ENCODE assay signal across 8 cellular contexts in the genomic region with DNA sequence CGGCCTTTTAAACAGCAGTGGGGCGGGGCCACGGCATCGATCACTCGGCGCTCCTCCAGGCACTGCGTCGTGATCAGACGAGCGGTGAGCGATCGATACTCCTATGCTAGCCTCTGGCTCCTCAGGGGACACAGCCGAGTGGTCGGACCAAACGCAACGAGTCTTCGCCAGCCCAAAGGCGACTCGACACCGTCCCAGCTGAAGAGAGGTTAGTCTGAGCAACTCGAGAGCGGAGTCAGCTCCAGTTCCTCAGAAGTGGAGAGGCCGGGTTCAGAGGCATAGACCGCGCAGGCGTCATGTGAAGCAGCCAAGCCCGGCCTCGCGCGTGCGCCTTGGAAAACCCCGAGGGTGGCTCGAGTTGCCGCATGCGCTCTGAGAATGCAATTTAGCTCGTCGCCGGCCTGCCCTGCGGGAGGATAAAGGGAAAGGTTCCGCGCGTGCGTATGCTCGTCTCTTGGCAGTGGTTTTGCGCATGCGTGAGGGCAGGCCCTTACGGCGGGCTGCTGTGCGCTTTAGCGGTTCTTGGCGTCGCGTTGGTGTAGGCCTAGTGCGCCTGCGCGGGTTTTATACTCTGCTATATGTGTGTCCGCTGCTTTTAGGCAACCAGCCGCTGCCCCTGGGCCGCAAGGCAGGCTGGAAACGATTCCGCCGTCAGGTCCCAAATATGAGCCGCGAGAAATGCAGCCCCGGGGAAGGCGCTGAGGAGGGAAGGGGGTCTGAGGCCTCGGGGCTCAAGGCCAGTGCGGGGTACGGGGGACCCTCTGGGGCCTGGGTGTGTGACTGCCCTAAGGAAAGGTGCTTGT. TPM values are rescaled to one million over a fixed set of nuclear protein-coding genes. Genes with fewer than 3 reads are reported as not detected.
DNase-seq lines count a peak whose midpoint lies in the region; FAIRE-seq and TF ChIP-seq lines count a peak whose summit lies in the region.

A gene (plus strand): TSS at position 98 of the 803 bp plus-strand sequence. CDS start 6,598 bp downstream, outside the sequence.

- H3K4me1 Mint-ChIP-seq in nephron = peaks cover 13% of the 10 kb centered on the region
- H3K4me1 Mint-ChIP-seq in stimulated activated naive CD8-positive, alpha-beta T cell treated with anti-CD3 and anti-CD28 coated beads, Interleukin-15, Interleukin-2, amounts not matched to agents 100 ng/mL and 50 ng/mL, for 24 hours (ENCODE audit: low read depth) = peaks cover 69% of the 10 kb centered on the region

- peak within 1 kb of the TSS; percentile 97 to 100 (median 98) for H3K27ac Mint-ChIP-seq in nephron
- peak within 1 kb of the TSS; percentile 100 for H3K27ac Mint-ChIP-seq in stimulated activated naive CD8-positive, alpha-beta T cell treated with anti-CD3 and anti-CD28 coated beads, Interleukin-15, Interleukin-2, amounts not matched to agents 100 ng/mL and 50 ng/mL, for 24 hours

- H3K27me3 Mint-ChIP-seq in nephron (ENCODE audit: low read depth) = no peaks in the 10 kb centered on the region
- H3K27me3 Mint-ChIP-seq in stimulated activated naive CD8-positive, alpha-beta T cell treated with anti-CD3 and anti-CD28 coated beads, Interleukin-15, Interleukin-2, amounts not matched to agents 100 ng/mL and 50 ng/mL, for 24 hours = no peaks in the 10 kb centered on the region

- H3F3A ChIP-seq in Loucy (ENCODE audit: low read depth) = no peaks in the 10 kb centered on the region

- H3K36me3 ChIP-seq in Loucy (ENCODE audit: insufficient read depth, low read length) = no peaks in the 10 kb centered on the region

- peaks cover 33% of the 10 kb centered on the region for H3K4me1 ChIP-seq in Loucy (ENCODE audit: insufficient read depth, low read length, poor library complexity, severe bottlenecking)

- no peaks in the 10 kb centered on the region for H4K20me1 ChIP-seq in Loucy (ENCODE audit: insufficient read depth, low read length, poor library complexity, severe bottlenecking)

- peak; percentile 99 for DNase-seq in EL
- peak; percentile 97 for DNase-seq in H54 (ENCODE audit: insufficient read length, low spot score)
- DNase-seq in activated effector memory CD4-positive, alpha-beta T cell treated with Interleukin-2 at 50 U/mL for 16 hours = peak; percentile 99
- peak; percentile 100 for DNase-seq in fibroblast of the aortic adventitia (ENCODE audit: low read depth)

- H3K9ac ChIP-seq in Loucy (ENCODE audit: low read depth, low read length, poor library complexity, severe bottlenecking) = peak within 1 kb of the TSS; percentile 98

- peak within 1 kb of the TSS; percentile 92 to 97 (median 94) for H3K4me3 Mint-ChIP-seq in nephron
- H3K4me3 Mint-ChIP-seq in stimulated activated naive CD8-positive, alpha-beta T cell treated with anti-CD3 and anti-CD28 coated beads, Interleukin-15, Interleukin-2, amounts not matched to agents 100 ng/mL and 50 ng/mL, for 24 hours = peak within 1 kb of the TSS; percentile 98

- H3K9me2 ChIP-seq in Loucy (replicated peaks; ENCODE audit: low read depth, low read length) = no peaks in the 10 kb centered on the region

- TF ChIP-seq POLR2A in H54 (IDR thresholded peaks at IDR 0.05; ENCODE audit: low read depth, low read length) (peak; percentile 65), Raji (IDR thresholded peaks at IDR 0.05; ENCODE audit: insufficient read depth, low read depth, low read length) (peak; percentile 88)

- no peaks in the 10 kb centered on the region for H3K9me3 ChIP-seq in Loucy (ENCODE audit: insufficient read depth, low read depth, low read length)

- H3K4me3 ChIP-seq in Loucy (ENCODE audit: low read length, poor library complexity, severe bottlenecking) (peak within 1 kb of the TSS; percentile 83), fibroblast of the aortic adventitia (ENCODE audit: low read depth, low read length) (peak within 1 kb of the TSS; percentile 97)

- H3K27me3 ChIP-seq in Loucy (ENCODE audit: insufficient read depth, low read length, poor library complexity, severe bottlenecking) = no peaks in the 10 kb centered on the region

- no peaks in the 10 kb centered on the region for H3K36me3 Mint-ChIP-seq in nephron (ENCODE audit: low read depth)
- peaks cover 4% of the 10 kb centered on the region for H3K36me3 Mint-ChIP-seq in stimulated activated naive CD8-positive, alpha-beta T cell treated with anti-CD3 and anti-CD28 coated beads, Interleukin-15, Interleukin-2, amounts not matched to agents 100 ng/mL and 50 ng/mL, for 24 hours (ENCODE audit: low read depth)

- TF ChIP-seq CTCF in Loucy (conservative IDR thresholded peaks at IDR 0.05; ENCODE audit: low read length) = no peak
- TF ChIP-seq CTCF in fibroblast of the aortic adventitia (IDR thresholded peaks at IDR 0.05; ENCODE audit: insufficient read depth, low read length) = peak; percentile 28
- TF ChIP-seq CTCF in nephron (IDR thresholded peaks at IDR 0.05; ENCODE audit: unreplicated experiment in 3 of 3) = no peak

- H3K4me2 ChIP-seq in Loucy (ENCODE audit: low read depth, low read length, poor library complexity, severe bottlenecking) = peak within 1 kb of the TSS; percentile 97

- FAIRE-seq in H54 (lab: Jason Lieb, UNC) = peak; percentile 85

- H3K79me2 ChIP-seq in Loucy (ENCODE audit: insufficient read depth, low read length) = peaks cover 22% of the 10 kb centered on the region

- peaks cover 4% of the 10 kb centered on the region for H3K9me3 Mint-ChIP-seq in nephron
- no peaks in the 10 kb centered on the region for H3K9me3 Mint-ChIP-seq in stimulated activated naive CD8-positive, alpha-beta T cell treated with anti-CD3 and anti-CD28 coated beads, Interleukin-15, Interleukin-2, amounts not matched to agents 100 ng/mL and 50 ng/mL, for 24 hours

- peak within 1 kb of the TSS; percentile 97 for H2AFZ ChIP-seq in Loucy (ENCODE audit: low read length)

RNA-seq across cellular contexts. Expression of the gene that starts here (rescaled TPM):
- total RNA-seq in fibroblast of the aortic adventitia (ENCODE audit: low replicate concordance) = 3.3 TPM in 2 replicates

Comparison
In these comparisons a context has a peak if more than half of its experiments do, and no peak if none do; other contexts are left out.
1. Peak in every context shown above with its lines: DNase-seq and H3K4me3 ChIP-seq.